16 cellular contexts compared by ENCODE assay signal in the genomic region with DNA sequence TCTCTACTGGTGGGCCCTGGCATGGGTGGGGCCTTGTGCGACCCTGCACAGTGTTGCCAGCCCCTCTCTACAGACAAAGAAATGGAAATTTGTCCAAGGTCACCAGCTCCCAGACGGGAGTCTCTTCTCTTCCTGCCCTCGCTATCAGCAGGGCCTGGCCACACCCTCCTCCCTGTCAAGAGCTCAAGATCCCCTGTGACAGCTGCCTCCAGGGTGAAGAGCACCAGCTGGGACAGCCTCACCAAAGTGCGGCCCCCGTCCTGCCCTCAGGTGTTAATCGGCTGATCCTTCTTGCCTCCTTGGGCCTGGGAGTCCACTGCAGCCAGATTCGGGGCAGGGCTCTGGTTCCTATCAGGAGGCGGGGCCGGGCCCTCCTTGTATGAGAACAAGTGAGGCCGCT.
"Had no signal": no experiment of that assay in that cellular context is flagged by ENCODE, and none has a peak within 500 bp of the region (broad histone marks: within the 10 kb centered on the region; RNA-seq: fewer than 3 reads in every experiment).

No MANE protein-coding gene starts in this region.

- FAIRE-seq: astrocyte, K562 had no signal

- H3K4me3 ChIP-seq: K562, Peyer's patch, SJSA1 had no signal

- ATAC-seq: activated T-cell treated with anti-CD3 and anti-CD28 coated beads, Interleukin-2, amount 50 U/mL, for 4 hours had no signal

- DNase-seq: activated B cell treated with CpG ODN at 0.5 μM for 24 hours; activated CD4-positive, alpha-beta T cell treated with anti-CD3 and anti-CD28 coated beads for 1 hour; activated CD4-positive, alpha-beta T cell treated with anti-CD3 and anti-CD28 coated beads, Interleukin-2, amount 10 ng/mL, durations not matched to agents 24 days and 14 days; activated CD8-positive, alpha-beta memory T cell treated with anti-CD3 and anti-CD28 coated beads for 24 hours; activated effector memory CD4-positive, alpha-beta T cell treated with anti-CD3 and anti-CD28 coated beads, Interleukin-2, amount 50 U/mL, for 16 hours; activated T-cell treated with anti-CD3 and anti-CD28 coated beads, Interleukin-2, amount 50 U/mL, for 4 hours; Kasumi-1; NCI-H1048; NCI-H187 treated with DMSO at 0.1 percent for 48 hours; NCI-H2081 treated with DMSO at 0.1 percent for 48 hours; NK-92 treated with Interleukin-12 subunit alpha and Interleukin-12 subunit beta, amount 100 ng/mL, for 24 hours had no signal

- H3K27me3 ChIP-seq: Peyer's patch, SJSA1 had no signal

- H3K27ac ChIP-seq: Peyer's patch, RWPE1, SJSA1 had no signal

- H3K9me3 ChIP-seq: Peyer's patch, SJSA1 had no signal
